8 cellular contexts compared by ENCODE assay signal in genomic region chr4:8410641-8411271, GRCh38. TPM values are rescaled to one million over a fixed set of nuclear protein-coding genes. Genes with fewer than 3 reads are reported as not detected.
DNase-seq lines count a peak whose midpoint lies in the region; ATAC-seq and TF ChIP-seq lines count a peak whose summit lies in the region.

No MANE protein-coding gene starts in this region.

- H3K9me2 ChIP-seq in PC-9 (ENCODE audit: insufficient read depth) = no peaks in the 10 kb centered on the region
- H3K9me2 ChIP-seq in MM.1S (replicated peaks; ENCODE audit: insufficient read depth, low read length) = no peaks in the 10 kb centered on the region

- DNase-seq in A172 (ENCODE audit: low spot score) (peak; percentile 66), GM10266 (ENCODE audit: extremely low spot score) (no peak), PC-9 (peak; percentile 66 to 81), esophagus muscularis mucosa (ENCODE audit: extremely low spot score) (no peak), omental fat pad (ENCODE audit: low spot score) (no peak), MM.1S (no peak)
- DNase-seq in activated CD4-positive, CD25-positive, alpha-beta regulatory T cell (lab: John Stamatoyannopoulos, UW) = no peak

- H3K4me2 ChIP-seq in PC-9 (no peak overlapping the region), MM.1S (ENCODE audit: low read depth, low read length) (no peak overlapping the region)

- no peak for TF ChIP-seq POLR2A in esophagus muscularis mucosa (IDR thresholded peaks at IDR 0.05; ENCODE audit: low read depth)

- ATAC-seq in omental fat pad (ENCODE audit: low FRiP score) (peak; percentile 81), HG03565 (IDR thresholded peaks at IDR 0.05; ENCODE audit: unreplicated experiment) (no peak)

- H4K20me1 ChIP-seq in PC-9 (ENCODE audit: insufficient read depth) = no peaks in the 10 kb centered on the region
- no peaks in the 10 kb centered on the region for H4K20me1 ChIP-seq in MM.1S (ENCODE audit: insufficient read depth, low read length)

- no TSS peak for BruUV-seq in PC-9 (replicated peaks; lab: Mats Ljungman, UMichigan)

- H3K27ac ChIP-seq in PC-9 (no peak overlapping the region), esophagus muscularis mucosa (replicated peaks in 1 of 4) (peak overlapping the region; percentile 16 to 38 (median 32)), MM.1S (ENCODE audit: low read length) (no peak overlapping the region)

- CTCF ChIA-PET in PC-9 (lab: Charles Lee) = interaction anchor here (0.8 kb wide), 1 partner anchor 57 kb away, joined by 3 read pairs; no protein-coding TSS in a partner anchor

- intact Hi-C loops in PC-9 (cut with micrococcal nuclease; ENCODE audit: unreplicated experiment) = no loop called here
- intact Hi-C loops in esophagus muscularis mucosa (cut with DNase I) = no loop called here

- H3K4me1 ChIP-seq in PC-9 (replicated peaks; ENCODE audit: insufficient read depth) = no peaks in the 10 kb centered on the region
- peaks cover 0 to 26% (median 23%) of the 10 kb centered on the region in 4 donors for H3K4me1 ChIP-seq in esophagus muscularis mucosa
- no peaks in the 10 kb centered on the region for H3K4me1 ChIP-seq in MM.1S (ENCODE audit: low read length)

- WGBS in esophagus muscularis mucosa = 67% methylated on average over 26 of the region's 26 CpGs

- H3K27me3 ChIP-seq in PC-9 (ENCODE audit: insufficient read depth, low read depth) (no peaks in the 10 kb centered on the region), esophagus muscularis mucosa (no peaks in the 10 kb centered on the region), MM.1S (replicated peaks; ENCODE audit: insufficient read depth, low read length) (no peaks in the 10 kb centered on the region)

- H3F3A ChIP-seq in PC-9 (ENCODE audit: insufficient read depth, low read depth) = peaks cover 4% of the 10 kb centered on the region; the same call in 1 of the 2 replicates
- no peaks in the 10 kb centered on the region for H3F3A ChIP-seq in MM.1S (ENCODE audit: insufficient read depth, low read length)

- H3K36me3 ChIP-seq in PC-9 (ENCODE audit: low read depth) (no peaks in the 10 kb centered on the region), esophagus muscularis mucosa (peaks cover 39 to 91% (median 89%) of the 10 kb centered on the region in 4 donors), MM.1S (replicated peaks; ENCODE audit: insufficient read depth, low read length) (no peaks in the 10 kb centered on the region)

- H2AFZ ChIP-seq in PC-9 (no peak overlapping the region), MM.1S (ENCODE audit: low read length) (no peak overlapping the region)

- H3K4me3 ChIP-seq in PC-9 (no peak overlapping the region), esophagus muscularis mucosa (no peak overlapping the region), MM.1S (ENCODE audit: low read length) (no peak overlapping the region)

- no peak for TF ChIP-seq EP300 in esophagus muscularis mucosa (IDR thresholded peaks at IDR 0.05)

- no peaks in the 10 kb centered on the region for H3K9me3 ChIP-seq in PC-9 (ENCODE audit: insufficient read depth, low read depth)
- no peaks in the 10 kb centered on the region for H3K9me3 ChIP-seq in esophagus muscularis mucosa
- H3K9me3 ChIP-seq in MM.1S (replicated peaks; ENCODE audit: insufficient read depth, low read length) = no peaks in the 10 kb centered on the region

- POLR2A ChIA-PET in PC-9 (lab: Charles Lee; ENCODE audit: unreplicated experiment) = interaction anchor here (0.6 kb wide), 2 partner anchors 17 to 31 kb away, joined by 5 to 8 read pairs; no protein-coding TSS in a partner anchor

- no peaks in the 10 kb centered on the region for H3K79me2 ChIP-seq in PC-9 (ENCODE audit: low read depth)
- no peaks in the 10 kb centered on the region for H3K79me2 ChIP-seq in MM.1S (ENCODE audit: low read length)

- peak; percentile 16 for TF ChIP-seq CTCF in GM10266 (IDR thresholded peaks at IDR 0.05; ENCODE audit: control insufficient read depth, insufficient read depth, low read depth, missing control alignments)
- TF ChIP-seq CTCF in PC-9 (conservative IDR thresholded peaks at IDR 0.05) = peak; percentile 61
- peak in 2 of 3 experiments; percentile 30 to 41 for TF ChIP-seq CTCF in esophagus muscularis mucosa (IDR thresholded peaks at IDR 0.05)
- no peak for TF ChIP-seq CTCF in omental fat pad (IDR thresholded peaks at IDR 0.05)
- TF ChIP-seq CTCF in MM.1S (IDR thresholded peaks at IDR 0.05; ENCODE audit: low read length) = no peak

- no peak overlapping the region for H3K9ac ChIP-seq in MM.1S (ENCODE audit: low read length)

RNA-seq across cellular contexts. Expression of gene ACOX3, which starts 29.8 kb away (rescaled TPM):
- 21.9 and 26.5 TPM in 2 replicates for total RNA-seq in A172 (2014; rRNA removed; shearing (Covaris generic))
- total RNA-seq in PC-9 (2021) (21.0 and 26.1 TPM in 2 replicates), esophagus muscularis mucosa (10 to 100 TPM; 32.0 to 77.2 (median 43.8) TPM), omental fat pad (10 to 100 TPM; 14.7 to 28.2 (median 23.6) TPM)

RNA-seq across cellular contexts. Expression of gene TRMT44, which starts 29.8 kb away (rescaled TPM):
- total RNA-seq in A172 (2014; rRNA removed; shearing (Covaris generic)) = 8.4 and 10.0 TPM in 2 replicates
- total RNA-seq in PC-9 (2021) (17.4 and 17.9 TPM in 2 replicates), esophagus muscularis mucosa (10 to 100 TPM; 14.6 to 21.6 (median 19.4) TPM), omental fat pad (10 to 100 TPM; 18.1 to 28.3 (median 23.1) TPM)

Comparison
In these comparisons a context has a peak if more than half of its experiments do, and no peak if none do; other contexts are left out.
1. DNase-seq: peak in A172 (single experiment) and PC-9 (2 of 2); none in GM10266 (single experiment), esophagus muscularis mucosa (single experiment), omental fat pad (single experiment), MM.1S (single experiment) and activated CD4-positive, CD25-positive, alpha-beta regulatory T cell (0 of 4).
2. CTCF ChIP-seq: peak in GM10266 (single experiment), PC-9 (single experiment) and esophagus muscularis mucosa (2 of 3); none in omental fat pad (0 of 3) and MM.1S (single experiment).
3. H3K27ac ChIP-seq: peak in esophagus muscularis mucosa (4 of 4); none in PC-9 (single experiment) and MM.1S (single experiment).